Comparison of ENCODE assay signal across 8 cellular contexts in genomic region chr1:25245809-25246599, GRCh38. TPM values are rescaled to one million over a fixed set of nuclear protein-coding genes. Genes with fewer than 3 reads are reported as not detected.
DNase-seq lines count a peak whose midpoint lies in the region; ATAC-seq and TF ChIP-seq lines count a peak whose summit lies in the region.

No MANE protein-coding gene starts in this region.

- peak overlapping the region; percentile 99 for H3K4me3 ChIP-seq in PC-3 (ENCODE audit: low read length)
- peak overlapping the region; percentile 89 for H3K4me3 ChIP-seq in endocrine pancreas (ENCODE audit: control insufficient read depth, insufficient read depth, low read length)
- H3K4me3 ChIP-seq in muscle layer of duodenum (ENCODE audit: low read depth in 1 of 2, low read length in 2 of 2), result peak overlapping the region; percentile 98 to 100

- peaks cover 57% of the 10 kb centered on the region for H3K4me1 Mint-ChIP-seq in activated T-cell treated with anti-CD3 and anti-CD28 coated beads, Interleukin-2, amount 50 U/mL, for 24 hours (ENCODE audit: low read depth)

- H3K4me3 Mint-ChIP-seq in activated T-cell treated with anti-CD3 and anti-CD28 coated beads, Interleukin-2, amount 50 U/mL, for 24 hours, result peak overlapping the region; percentile 95

- CTCF ChIA-PET in PC-3 (lab: Charles Lee), result no interaction called here

- TF ChIP-seq CTCF in PC-3 (conservative IDR thresholded peaks at IDR 0.05; ENCODE audit: low read depth, low read length), result no peak

- H3K36me3 ChIP-seq in PC-3 (ENCODE audit: low read depth, low read length) (peaks cover 44% of the 10 kb centered on the region), endocrine pancreas (ENCODE audit: control insufficient read depth, insufficient read depth, low read length) (no peaks in the 10 kb centered on the region), muscle layer of duodenum (ENCODE audit: control insufficient read depth in 1 of 2, insufficient read depth in 2 of 2, low read length in 2 of 2) (peaks cover 24 to 43% of the 10 kb centered on the region in 2 donors)

- H3K9me3 ChIP-seq in PC-3 (ENCODE audit: low read length) (no peaks in the 10 kb centered on the region), endocrine pancreas (ENCODE audit: control insufficient read depth, low read length) (no peaks in the 10 kb centered on the region), muscle layer of duodenum (ENCODE audit: control insufficient read depth in 1 of 2, low read length in 2 of 2) (no peaks in the 10 kb centered on the region)

- POLR2A ChIA-PET in PC-3 (lab: Charles Lee; ENCODE audit: unreplicated experiment), result no interaction called here

- ATAC-seq in PC-3 (no peak), GM21529 (IDR thresholded peaks at IDR 0.05; ENCODE audit: unreplicated experiment) (no peak), HG03025 (IDR thresholded peaks at IDR 0.05; ENCODE audit: low FRiP score, unreplicated experiment) (no peak)

- H3K27ac ChIP-seq in PC-3 (ENCODE audit: low read length) (0 out of 2 replicates have a peak overlapping the region, but pooled peaks have one; percentile 76), muscle layer of duodenum (ENCODE audit: low read length) (peak overlapping the region; percentile 99)

- peak overlapping the region; percentile 99 for H3K27ac Mint-ChIP-seq in activated T-cell treated with anti-CD3 and anti-CD28 coated beads, Interleukin-2, amount 50 U/mL, for 24 hours

- H3K27me3 Mint-ChIP-seq in activated T-cell treated with anti-CD3 and anti-CD28 coated beads, Interleukin-2, amount 50 U/mL, for 24 hours, result no peaks in the 10 kb centered on the region

- peaks cover 21% of the 10 kb centered on the region for H3K4me1 ChIP-seq in PC-3 (ENCODE audit: insufficient read depth, low read length)
- H3K4me1 ChIP-seq in endocrine pancreas (ENCODE audit: control insufficient read depth, insufficient read depth, low read length), result peaks cover 16% of the 10 kb centered on the region
- H3K4me1 ChIP-seq in muscle layer of duodenum (ENCODE audit: control insufficient read depth in 1 of 2, insufficient read depth in 2 of 2, low read length in 2 of 2), result peaks cover 14 to 34% of the 10 kb centered on the region in 2 donors

- intact Hi-C loops in PC-3 (cut with micrococcal nuclease), result loop anchor here (5.0 kb wide), 1 partner anchor 91 kb away; the partner anchor contains the start of gene TMEM50A

- no peak for DNase-seq in activated T-cell treated with anti-CD3 and anti-CD28 coated beads, Interleukin-2, amount 50 U/mL, for 24 hours
- no peak for DNase-seq in activated T-cell treated with anti-CD3 and anti-CD28 coated beads, Interleukin-2, amount 50 U/mL, for 1 hour
- DNase-seq in PC-3 (peak; percentile 44), amygdala (lab: John Stamatoyannopoulos, UW) (no peak)

- H2AFZ ChIP-seq in PC-3 (ENCODE audit: low read length), result no peak overlapping the region

- peaks cover 66% of the 10 kb centered on the region for H3K36me3 Mint-ChIP-seq in activated T-cell treated with anti-CD3 and anti-CD28 coated beads, Interleukin-2, amount 50 U/mL, for 24 hours (ENCODE audit: low read depth)

- H3K4me2 ChIP-seq in PC-3 (ENCODE audit: low read length), result peak overlapping the region; percentile 82

- no peaks in the 10 kb centered on the region for H3K9me2 ChIP-seq in PC-3 (replicated peaks; ENCODE audit: low read length)

- no peaks in the 10 kb centered on the region for H3K27me3 ChIP-seq in PC-3 (ENCODE audit: low read length)
- H3K27me3 ChIP-seq in endocrine pancreas (ENCODE audit: control insufficient read depth, insufficient read depth, low read length), result no peaks in the 10 kb centered on the region
- H3K27me3 ChIP-seq in muscle layer of duodenum (ENCODE audit: low read depth, low read length), result no peaks in the 10 kb centered on the region

- BruUV-seq in PC-3 (replicated peaks; lab: Mats Ljungman, UMichigan), result no TSS peak

- H3K9me3 Mint-ChIP-seq in activated T-cell treated with anti-CD3 and anti-CD28 coated beads, Interleukin-2, amount 50 U/mL, for 24 hours, result no peaks in the 10 kb centered on the region

- no peaks in the 10 kb centered on the region for H3F3A ChIP-seq in PC-3 (ENCODE audit: low read length, unreplicated experiment)

- peaks cover 38% of the 10 kb centered on the region for H4K20me1 ChIP-seq in PC-3 (ENCODE audit: low read length)

- peak overlapping the region; percentile 92 for H3K9ac ChIP-seq in PC-3 (ENCODE audit: low read length)
- H3K9ac ChIP-seq in endocrine pancreas (ENCODE audit: control insufficient read depth, insufficient read depth, low read length), result peak overlapping the region; percentile 100

- peaks cover 50% of the 10 kb centered on the region for H3K79me2 ChIP-seq in PC-3 (ENCODE audit: low read length)

RNA-seq across cellular contexts. Expression of gene RSRP1, which starts 1.2 kb away (rescaled TPM):
- total RNA-seq in PC-3 (2014; rRNA removed), result 46.8 and 49.4 TPM in 2 replicates

RNA-seq across cellular contexts. Expression of gene SYF2, which starts 13.7 kb away (rescaled TPM):
- 29.8 and 31.0 TPM in 2 replicates for total RNA-seq in PC-3 (2014; rRNA removed)

RNA-seq across cellular contexts. Expression of gene RHD, which starts 26.3 kb away (rescaled TPM):
- total RNA-seq in PC-3 (2014; rRNA removed), result not detected in 2 replicates
